Comparison of ENCODE assay signal across 1 cellular context in the genomic region with DNA sequence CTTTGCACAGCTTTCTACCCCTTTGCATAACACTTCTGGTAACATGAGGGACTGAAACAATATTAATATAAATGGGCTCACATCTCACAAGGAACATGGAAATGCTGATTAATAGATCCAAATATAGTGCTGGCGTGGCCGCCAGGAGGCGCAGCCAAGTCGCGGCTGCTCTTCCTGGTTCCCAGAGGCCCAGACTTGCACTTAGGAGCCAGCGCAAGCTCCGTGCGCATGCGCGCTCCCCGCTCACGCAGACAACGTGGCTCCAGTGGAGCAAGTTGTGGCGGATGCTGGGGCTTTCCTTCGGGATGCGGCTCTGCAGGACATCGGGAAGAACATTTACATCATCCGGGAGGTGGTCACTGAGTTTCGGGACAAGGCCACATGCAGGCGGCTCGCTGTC.
TF ChIP-seq lines count a peak whose summit lies in the region.

No MANE protein-coding gene starts in this region.

TF ChIP-seq in K562, 482 proteins besides CTCF, POLR2A, EP300 and RAD21:
- TF ChIP-seq, protein P1, sequence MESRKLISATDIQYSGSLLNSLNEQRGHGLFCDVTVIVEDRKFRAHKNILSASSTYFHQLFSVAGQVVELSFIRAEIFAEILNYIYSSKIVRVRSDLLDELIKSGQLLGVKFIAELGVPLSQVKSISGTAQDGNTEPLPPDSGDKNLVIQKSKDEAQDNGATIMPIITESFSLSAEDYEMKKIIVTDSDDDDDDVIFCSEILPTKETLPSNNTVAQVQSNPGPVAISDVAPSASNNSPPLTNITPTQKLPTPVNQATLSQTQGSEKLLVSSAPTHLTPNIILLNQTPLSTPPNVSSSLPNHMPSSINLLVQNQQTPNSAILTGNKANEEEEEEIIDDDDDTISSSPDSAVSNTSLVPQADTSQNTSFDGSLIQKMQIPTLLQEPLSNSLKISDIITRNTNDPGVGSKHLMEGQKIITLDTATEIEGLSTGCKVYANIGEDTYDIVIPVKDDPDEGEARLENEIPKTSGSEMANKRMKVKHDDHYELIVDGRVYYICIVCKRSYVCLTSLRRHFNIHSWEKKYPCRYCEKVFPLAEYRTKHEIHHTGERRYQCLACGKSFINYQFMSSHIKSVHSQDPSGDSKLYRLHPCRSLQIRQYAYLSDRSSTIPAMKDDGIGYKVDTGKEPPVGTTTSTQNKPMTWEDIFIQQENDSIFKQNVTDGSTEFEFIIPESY (CRISPR knock-in tag; IDR thresholded peaks at IDR 0.05) = peak; percentile 92
- no peak for TF ChIP-seq FOXP1 (CRISPR knock-in tag; IDR thresholded peaks at IDR 0.05)
- peak; percentile 43 for TF ChIP-seq SMC3 (conservative IDR thresholded peaks at IDR 0.05; ENCODE audit: insufficient read depth, low read depth, low read length)
- TF ChIP-seq PHB2 (IDR thresholded peaks at IDR 0.05; ENCODE audit: low read depth) = no peak
- peak; percentile 60 to 68 for TF ChIP-seq NRF1 (conservative IDR thresholded peaks at IDR 0.05 in 1 of 2, IDR thresholded peaks at IDR 0.05 in 1 of 2)
- no peak for TF ChIP-seq RBM15 (IDR thresholded peaks at IDR 0.05; ENCODE audit: insufficient read depth, low read length)
- TF ChIP-seq RCOR1 (IDR thresholded peaks at IDR 0.05; ENCODE audit: borderline replicate concordance in 1 of 2, low read depth in 2 of 2, low read length in 2 of 2) = no peak
